In the genomic region with DNA sequence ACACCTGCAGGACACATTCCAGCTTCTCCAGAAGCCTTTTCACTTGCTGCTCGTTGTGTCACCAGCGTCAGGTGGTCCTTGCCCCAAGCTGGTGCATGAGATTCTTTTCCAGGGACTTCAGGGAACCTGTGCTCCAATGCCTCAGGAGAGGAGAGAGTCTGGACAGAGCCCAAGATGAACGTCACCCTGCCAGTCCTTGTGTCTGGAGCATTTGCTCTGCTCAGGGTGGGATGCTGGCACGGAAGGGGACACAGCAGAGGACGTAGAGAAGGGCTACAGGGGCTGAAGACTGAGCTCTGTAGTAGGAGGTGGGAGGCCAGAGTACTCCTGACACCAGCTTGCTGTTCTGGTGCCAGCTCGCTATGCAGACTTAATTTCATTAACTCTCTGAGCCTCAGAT, we compare ENCODE assay signal across 22 cellular contexts.
DNase-seq lines count a peak whose midpoint lies in the region; ATAC-seq and TF ChIP-seq lines count a peak whose summit lies in the region.
"Had no signal": no experiment of that assay in that cellular context is flagged by ENCODE, and none has a peak within 500 bp of the region (broad histone marks: within the 10 kb centered on the region; RNA-seq: fewer than 3 reads in every experiment).

No MANE protein-coding gene starts in this region.

- intact Hi-C loops in upper lobe of right lung (cut with DNase I): no loop called here

- H3K4me3 ChIP-seq in osteoblast (ENCODE audit: insufficient read depth, low read length) (no peak overlapping the region), upper lobe of right lung (no peak overlapping the region)
- H3K4me3 ChIP-seq: A549, HAP-1 had no signal

- no peak overlapping the region for H2AFZ ChIP-seq in osteoblast (ENCODE audit: low read length)

- TF ChIP-seq CTCF in osteoblast (IDR thresholded peaks at IDR 0.05; ENCODE audit: extremely low read depth, low read depth, low read length): no peak
- TF ChIP-seq CTCF in upper lobe of right lung (IDR thresholded peaks at IDR 0.05): no peak

- H3K27ac ChIP-seq in osteoblast (ENCODE audit: low read depth, low read length) (no peak overlapping the region), upper lobe of right lung (no peak overlapping the region)
- H3K27ac ChIP-seq: A549, C4-2B had no signal

- no peaks in the 10 kb centered on the region for H4K20me1 ChIP-seq in osteoblast (ENCODE audit: insufficient read depth, low read length)

- no peaks in the 10 kb centered on the region for H3K4me1 ChIP-seq in osteoblast (ENCODE audit: insufficient read depth, low read length)
- no peaks in the 10 kb centered on the region for H3K4me1 ChIP-seq in upper lobe of right lung
- H3K4me1 ChIP-seq: A549, Caco-2, HAP-1 had no signal

- ATAC-seq in upper lobe of right lung (no peak), GM21423 (IDR thresholded peaks at IDR 0.05; ENCODE audit: unreplicated experiment) (no peak)
- ATAC-seq: A549; CD8-positive, alpha-beta T cell had no signal

- H3K27me3 ChIP-seq in osteoblast (ENCODE audit: insufficient read depth, low read length) (peaks cover 62% of the 10 kb centered on the region), upper lobe of right lung (no peaks in the 10 kb centered on the region)
- H3K27me3 ChIP-seq: BE2C had no signal

- H3K9me3 ChIP-seq in osteoblast (ENCODE audit: low read depth, low read length): no peaks in the 10 kb centered on the region
- H3K9me3 ChIP-seq in upper lobe of right lung: no peaks in the 10 kb centered on the region
- H3K9me3 ChIP-seq: A549, BE2C, Caco-2, HAP-1 had no signal

- DNase-seq in activated effector memory CD4-positive, alpha-beta T cell treated with anti-CD3 and anti-CD28 coated beads, Interleukin-2, amount 50 U/mL, for 16 hours: peak; percentile 55
- no peak for DNase-seq in activated effector memory CD4-positive, alpha-beta T cell treated with Interleukin-2 at 50 U/mL for 16 hours
- DNase-seq in ecto neural progenitor cell (ENCODE audit: low spot score): peak; percentile 19
- DNase-seq in osteoblast (ENCODE audit: insufficient read length, low spot score, missing footprints): peak; percentile 38
- DNase-seq in upper lobe of right lung: peak; percentile 32
- no peak for DNase-seq in NCI-H774 (lab: John Stamatoyannopoulos, UW)
- no peak for DNase-seq in NCI-H1092 treated with DMSO at 0.1 percent for 48 hours (lab: John Stamatoyannopoulos, UW)
- DNase-seq: 8988T; ACHN; AML-193; BE2C; Caco-2; CD4-positive, CD25-positive, alpha-beta regulatory T cell; CD8-positive, alpha-beta T cell; DMS153; DND-41; GOT3; HFFc6 had no signal

- no peaks in the 10 kb centered on the region for H3K36me3 ChIP-seq in osteoblast (ENCODE audit: insufficient read depth, low read length)
- H3K36me3 ChIP-seq in upper lobe of right lung: no peaks in the 10 kb centered on the region
- H3K36me3 ChIP-seq: BE2C, HAP-1 had no signal

- no peak overlapping the region for H3K4me2 ChIP-seq in osteoblast (ENCODE audit: insufficient read depth, low read length)
- H3K4me2 ChIP-seq: A549 had no signal

- no peaks in the 10 kb centered on the region for H3K79me2 ChIP-seq in osteoblast (ENCODE audit: insufficient read depth, low read length)

Comparison
In these comparisons a context has a peak if more than half of its experiments do, and no peak if none do; other contexts are left out.
1. DNase-seq: peak in activated effector memory CD4-positive, alpha-beta T cell treated with anti-CD3 and anti-CD28 coated beads, Interleukin-2, amount 50 U/mL, for 16 hours (single experiment), ecto neural progenitor cell (single experiment), osteoblast (single experiment) and upper lobe of right lung (single experiment); none in activated effector memory CD4-positive, alpha-beta T cell treated with Interleukin-2 at 50 U/mL for 16 hours (single experiment), NCI-H774 (single experiment) and NCI-H1092 treated with DMSO at 0.1 percent for 48 hours (single experiment).